20 cellular contexts compared by ENCODE assay signal in genomic region chr1:86538775-86539174, GRCh38. TPM values are rescaled to one million over a fixed set of nuclear protein-coding genes. Genes with fewer than 3 reads are reported as not detected.
DNase-seq lines count a peak whose midpoint lies in the region; ATAC-seq and TF ChIP-seq lines count a peak whose summit lies in the region.
"Had no signal": no experiment of that assay in that cellular context is flagged by ENCODE, and none has a peak within 500 bp of the region (broad histone marks: within the 10 kb centered on the region; RNA-seq: fewer than 3 reads in every experiment).

No MANE protein-coding gene starts in this region.

- in situ Hi-C loops in GM23248 (cut with MboI), result no loop called here

- H3K27me3 ChIP-seq in colonic mucosa (no peaks in the 10 kb centered on the region), MM.1S (replicated peaks; ENCODE audit: insufficient read depth, low read length) (no peaks in the 10 kb centered on the region), GM23248 (replicated peaks; ENCODE audit: insufficient read depth) (no peaks in the 10 kb centered on the region)

- H3K9ac ChIP-seq in colonic mucosa (ENCODE audit: low read depth in 2 of 2, low read length in 2 of 2), result peak overlapping the region in 1 of 2 donors; percentile 43
- H3K9ac ChIP-seq in MM.1S (ENCODE audit: low read length), result no peak overlapping the region
- H3K9ac ChIP-seq in GM23248, result no peak overlapping the region

- H3K4me3 ChIP-seq in colonic mucosa (no peak overlapping the region), mucosa of descending colon (no peak overlapping the region), MM.1S (ENCODE audit: low read length) (no peak overlapping the region), GM23248 (no peak overlapping the region)

- DNase-seq in colonic mucosa (no peak), left colon (no peak), mucosa of descending colon (no peak), MM.1S (no peak), GM23248 (no peak), NCI-H146 treated with DMSO at 0.1 percent for 48 hours (lab: John Stamatoyannopoulos, UW; ENCODE audit: unreplicated experiment) (no peak)
- DNase-seq: C1 segment of cervical spinal cord; Calu3; CD4-positive, alpha-beta memory T cell; COR-L47; DMS53; DMS79 treated with DMSO at 0.1 percent for 48 hours; GF-D8; H7 had no signal

- whole genome bisulfite sequencing in GM23248 (ENCODE audit: low coverage in 1 of 2, low lambda C conversion rate in 2 of 2, missing lambda C conversion rate in 2 of 2), 2 experiments, result 61 to 67% methylated on average over 5 of the region's 5 CpGs

- no peak overlapping the region for H3K4me2 ChIP-seq in MM.1S (ENCODE audit: low read depth, low read length)
- no peak overlapping the region for H3K4me2 ChIP-seq in GM23248 (ENCODE audit: unreplicated experiment)

- peak overlapping the region; percentile 56 for H3K27ac ChIP-seq in colonic mucosa
- H3K27ac ChIP-seq in MM.1S (ENCODE audit: low read length), result no peak overlapping the region
- H3K27ac ChIP-seq in GM23248, result no peak overlapping the region

- no peaks in the 10 kb centered on the region for H3F3A ChIP-seq in MM.1S (ENCODE audit: insufficient read depth, low read length)
- H3F3A ChIP-seq in GM23248 (ENCODE audit: insufficient read depth), result no peaks in the 10 kb centered on the region

- no peak overlapping the region for H2AFZ ChIP-seq in MM.1S (ENCODE audit: low read length)
- no peak overlapping the region for H2AFZ ChIP-seq in GM23248

- H4K20me1 ChIP-seq in MM.1S (ENCODE audit: insufficient read depth, low read length) (no peaks in the 10 kb centered on the region), GM23248 (ENCODE audit: insufficient read depth) (no peaks in the 10 kb centered on the region)

- H3K9me3 ChIP-seq in colonic mucosa (no peaks in the 10 kb centered on the region), mucosa of descending colon (no peaks in the 10 kb centered on the region), MM.1S (replicated peaks; ENCODE audit: insufficient read depth, low read length) (no peaks in the 10 kb centered on the region), GM23248 (ENCODE audit: low read depth) (no peaks in the 10 kb centered on the region)

- intact Hi-C loops in colonic mucosa (cut with DNase I) (no loop called here), left colon (cut with DNase I, micrococcal nuclease) (no loop called here), mucosa of descending colon (cut with DNase I, micrococcal nuclease) (no loop called here)

- H3K4me1 ChIP-seq in colonic mucosa (no peaks in the 10 kb centered on the region), mucosa of descending colon (ENCODE audit: low read depth) (no peaks in the 10 kb centered on the region), MM.1S (ENCODE audit: low read length) (no peaks in the 10 kb centered on the region), GM23248 (ENCODE audit: insufficient read depth) (no peaks in the 10 kb centered on the region)

- H3K79me2 ChIP-seq in MM.1S (ENCODE audit: low read length), result no peaks in the 10 kb centered on the region
- H3K79me2 ChIP-seq in GM23248 (ENCODE audit: insufficient read depth), result no peaks in the 10 kb centered on the region

- ATAC-seq in left colon (peak; percentile 23), mucosa of descending colon (peak; percentile 7)

- TF ChIP-seq CTCF in colonic mucosa (IDR thresholded peaks at IDR 0.05), result no peak
- TF ChIP-seq CTCF in mucosa of descending colon (IDR thresholded peaks at IDR 0.05), result no peak
- no peak for TF ChIP-seq CTCF in MM.1S (IDR thresholded peaks at IDR 0.05; ENCODE audit: low read length)

- H3K36me3 ChIP-seq in colonic mucosa (no peaks in the 10 kb centered on the region), mucosa of descending colon (ENCODE audit: low read depth) (no peaks in the 10 kb centered on the region), MM.1S (replicated peaks; ENCODE audit: insufficient read depth, low read length) (no peaks in the 10 kb centered on the region), GM23248 (ENCODE audit: low read depth) (no peaks in the 10 kb centered on the region)

- no peaks in the 10 kb centered on the region for H3K9me2 ChIP-seq in MM.1S (replicated peaks; ENCODE audit: insufficient read depth, low read length)
- H3K9me2 ChIP-seq in GM23248 (ENCODE audit: insufficient read depth), result no peaks in the 10 kb centered on the region

RNA-seq across cellular contexts. Expression of gene CLCA4, which starts 8.1 kb away (rescaled TPM):
- 100 to 1,000 TPM; 194 to 426 TPM for total RNA-seq in colonic mucosa
- total RNA-seq in left colon, result 1,000 to 10,000 TPM; 1,175 to 1,664 TPM
- 1,000 to 10,000 TPM; 1,343 to 2,522 (median 1,448) TPM for total RNA-seq in mucosa of descending colon
- not detected in 2 replicates for total RNA-seq in GM23248 (2014; rRNA removed; shearing (Covaris generic))
- polyA plus RNA-seq in GM23248 (2016; fragmentation: Nextera tagmentation; extraction: Ambion mirVana), result not detected in 2 replicates
- total RNA-seq: A172; A673; Calu3; CD4-positive, alpha-beta memory T cell; Daoy; G401; H1; H7 had no signal
- polyA plus RNA-seq: BJ; CD4-positive, alpha-beta memory T cell; H1 had no signal

Comparison
In these comparisons a context has a peak if more than half of its experiments do, and no peak if none do; other contexts are left out.
1. RNA of gene CLCA4, which starts 8.1 kb away (total RNA-seq): 1,175 to 1,664 TPM in left colon, 1,343 to 2,522 TPM in mucosa of descending colon and 194 to 426 TPM in colonic mucosa; not detected in GM23248; every median in the first group is over 100 times any median in the second.